21 cellular contexts compared by ENCODE assay signal in the genomic region with DNA sequence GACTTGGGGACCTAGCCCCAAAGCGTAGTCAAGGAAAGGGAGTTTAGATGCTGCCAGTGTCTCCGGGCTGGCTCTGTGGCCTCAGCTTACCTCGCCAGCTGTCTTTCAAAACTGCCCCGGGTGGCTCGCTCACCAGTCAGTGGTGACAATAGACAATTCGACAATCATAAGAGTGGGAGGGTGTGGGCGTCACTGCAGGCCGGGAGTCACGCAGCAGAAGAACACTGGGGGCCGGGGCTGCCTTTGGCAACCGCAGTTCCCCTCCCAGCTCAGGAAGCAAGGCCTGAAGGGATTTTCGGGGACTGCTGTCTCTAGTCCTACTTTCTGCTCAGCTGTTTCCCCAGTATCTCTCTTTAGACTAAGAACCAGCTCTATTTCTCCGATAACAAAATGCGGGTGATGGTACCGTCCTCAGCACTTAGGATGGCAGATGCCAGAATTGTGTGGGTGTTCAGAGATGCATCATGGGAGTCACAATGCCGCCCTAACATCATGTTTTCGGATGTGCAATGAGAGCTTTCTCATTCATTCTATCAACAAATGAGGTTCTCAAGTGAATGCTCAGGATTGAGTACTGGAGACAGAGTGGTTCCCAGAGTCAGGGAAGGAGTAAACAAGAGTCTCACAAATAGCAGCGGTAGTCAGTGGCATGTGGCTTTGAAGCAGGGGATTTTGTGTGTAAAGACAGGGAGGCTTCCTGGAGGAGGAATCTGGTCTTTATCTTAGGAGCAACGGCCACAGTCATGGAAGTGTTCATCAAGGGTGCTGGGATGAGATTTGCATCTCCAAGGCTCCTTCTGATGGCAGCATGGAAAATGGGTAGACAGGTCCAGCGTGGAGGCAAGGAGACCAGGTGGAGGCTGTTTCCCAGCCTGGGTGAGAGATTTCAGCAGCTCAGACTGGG.
DNase-seq lines count a peak whose midpoint lies in the region; ATAC-seq, FAIRE-seq and TF ChIP-seq lines count a peak whose summit lies in the region.
"Had no signal": no experiment of that assay in that cellular context is flagged by ENCODE, and none has a peak within 500 bp of the region (broad histone marks: within the 10 kb centered on the region; RNA-seq: fewer than 3 reads in every experiment).

No MANE protein-coding gene starts in this region.

- 73 to 77% (median 75%) methylated on average over 16 to 20 of the region's 20 CpGs for WGBS in heart left ventricle, 4 donors

- peaks cover 0 to 40% (median 28%) of the 10 kb centered on the region in 12 donors for H3K4me1 ChIP-seq in heart left ventricle
- peaks cover 50% of the 10 kb centered on the region for H3K4me1 ChIP-seq in vagina

- ATAC-seq in heart left ventricle = no peak
- no peak for ATAC-seq in left ventricle myocardium superior
- ATAC-seq in activated T-cell treated with anti-CD3 and anti-CD28 coated beads, Interleukin-2, amount 50 U/mL, for 4 hours = no peak
- ATAC-seq: GM23338, HCT116, Panc1 had no signal

- intact Hi-C loops in heart left ventricle (cut with DNase I) (no loop called here), left ventricle myocardium superior (cut with micrococcal nuclease) (no loop called here), vagina (cut with DNase I) (no loop called here)

- H3K36me3 ChIP-seq in heart left ventricle (no peaks in the 10 kb centered on the region), bronchial epithelial cell (ENCODE audit: control insufficient read depth, insufficient read depth, low read length) (no peaks in the 10 kb centered on the region), vagina (no peaks in the 10 kb centered on the region)

- H3K4me3 ChIP-seq in heart left ventricle (no peak overlapping the region), bronchial epithelial cell (ENCODE audit: low read depth, low read length) (no peak overlapping the region), vagina (no peak overlapping the region)
- H3K4me3 ChIP-seq: GM23338 had no signal

- H3K27me3 Mint-ChIP-seq in activated T-cell treated with anti-CD3 and anti-CD28 coated beads, Interleukin-2, amount 50 U/mL, for 4 hours (ENCODE audit: low read depth) = peaks cover 36% of the 10 kb centered on the region

- H3K9me3 Mint-ChIP-seq in activated T-cell treated with anti-CD3 and anti-CD28 coated beads, Interleukin-2, amount 50 U/mL, for 4 hours = no peaks in the 10 kb centered on the region
- H3K9me3 Mint-ChIP-seq: GM23338 had no signal

- H3K27me3 ChIP-seq in heart left ventricle = peaks cover 0 to 9% (median 0%) of the 10 kb centered on the region in 9 donors
- H3K27me3 ChIP-seq in bronchial epithelial cell (ENCODE audit: control insufficient read depth, insufficient read depth, low read length) = peaks cover 19% of the 10 kb centered on the region
- no peaks in the 10 kb centered on the region for H3K27me3 ChIP-seq in vagina

- peak overlapping the region in 8 of 12 donors; percentile 39 to 77 (median 65) for H3K27ac ChIP-seq in heart left ventricle
- peak overlapping the region; percentile 20 for H3K27ac ChIP-seq in vagina
- H3K27ac ChIP-seq: C4-2B had no signal

- H3K4me1 Mint-ChIP-seq in activated T-cell treated with anti-CD3 and anti-CD28 coated beads, Interleukin-2, amount 50 U/mL, for 4 hours (ENCODE audit: low read depth) = no peaks in the 10 kb centered on the region
- H3K4me1 Mint-ChIP-seq: GM23338 had no signal

- DNase-seq in heart left ventricle (peak in 1 of 5 donors; percentile 48), left ventricle myocardium superior (no peak), bronchial epithelial cell (ENCODE audit: low read depth) (no peak), occipital lobe (lab: John Stamatoyannopoulos, UW) (peak; percentile 44), vagina (ENCODE audit: extremely low spot score in 2 of 2) (no peak), NCI-H146 treated with DMSO at 0.1 percent for 48 hours (lab: John Stamatoyannopoulos, UW; ENCODE audit: unreplicated experiment) (no peak)
- no peak for DNase-seq in stimulated activated CD4-positive, alpha-beta T cell treated with anti-CD3 and anti-CD28 coated beads, Interleukin-4, amount 100 ng/mL, for 4 hours
- DNase-seq in activated T-cell treated with anti-CD3 and anti-CD28 coated beads, Interleukin-2, amount 50 U/mL, for 4 hours = no peak
- DNase-seq: DMS 273 treated with DMSO at 0.1 percent for 48 hours, GF-D8, Kasumi-1, MM.1S, NCI-H1092 treated with DMSO at 0.1 percent for 48 hours, NCI-H1694, NCI-H226 had no signal

- no peak overlapping the region for H3K4me3 Mint-ChIP-seq in activated T-cell treated with anti-CD3 and anti-CD28 coated beads, Interleukin-2, amount 50 U/mL, for 4 hours
- H3K4me3 Mint-ChIP-seq: GM23338 had no signal

- no peaks in the 10 kb centered on the region for H3K36me3 Mint-ChIP-seq in activated T-cell treated with anti-CD3 and anti-CD28 coated beads, Interleukin-2, amount 50 U/mL, for 4 hours (ENCODE audit: insufficient read depth)

- H3K9me3 ChIP-seq in heart left ventricle = no peaks in the 10 kb centered on the region
- no peaks in the 10 kb centered on the region for H3K9me3 ChIP-seq in vagina

- FAIRE-seq in bronchial epithelial cell (lab: Jason Lieb, UNC) = peak; percentile 95
- FAIRE-seq: GM12891, GM18507 had no signal

- TF ChIP-seq CTCF in heart left ventricle (IDR thresholded peaks at IDR 0.05) (no peak), bronchial epithelial cell (IDR thresholded peaks at IDR 0.05; ENCODE audit: insufficient read depth, low read length, severe bottlenecking) (no peak), vagina (IDR thresholded peaks at IDR 0.05) (no peak)

- TF ChIP-seq POLR2A in heart left ventricle (IDR thresholded peaks at IDR 0.05) = no peak
- TF ChIP-seq POLR2A in vagina (IDR thresholded peaks at IDR 0.05) = no peak
